Comparison of ENCODE assay signal across 24 cellular contexts in the genomic region with DNA sequence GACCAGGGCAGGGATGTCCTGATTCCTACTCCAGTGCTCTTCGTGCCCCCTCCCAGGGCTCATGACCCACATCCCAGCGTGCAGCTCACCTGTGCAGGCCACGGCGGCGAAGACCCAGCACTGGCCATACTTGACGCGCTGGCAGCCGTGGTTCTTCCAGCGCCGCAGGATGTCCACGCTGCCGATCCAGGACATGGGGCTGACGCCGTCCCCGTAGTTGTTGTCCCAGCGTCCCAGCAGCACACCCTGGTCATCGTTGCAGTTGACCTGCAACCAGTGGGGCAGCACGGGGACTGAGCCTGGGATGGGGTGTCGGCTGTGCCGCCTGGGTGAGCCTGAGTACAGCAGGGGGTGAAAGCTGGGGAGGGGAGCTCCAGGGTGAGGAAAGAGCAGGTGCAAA. TPM values are rescaled to one million over a fixed set of nuclear protein-coding genes. Genes with fewer than 3 reads are reported as not detected.
DNase-seq lines count a peak whose midpoint lies in the region; ATAC-seq, FAIRE-seq and TF ChIP-seq lines count a peak whose summit lies in the region.
"Had no signal": no experiment of that assay in that cellular context is flagged by ENCODE, and none has a peak within 500 bp of the region (broad histone marks: within the 10 kb centered on the region; RNA-seq: fewer than 3 reads in every experiment).

No MANE protein-coding gene starts in this region.

- H3K9me3 ChIP-seq in right atrium auricular region (no peaks in the 10 kb centered on the region), K562 (replicated peaks; ENCODE audit: control insufficient read depth, insufficient read depth, low read depth, low read length) (no peaks in the 10 kb centered on the region), liver (ENCODE audit: control insufficient read depth in 4 of 4, low read length in 3 of 4) (no peaks in the 10 kb centered on the region)

- no peak overlapping the region for H3K27ac Mint-ChIP-seq in endothelial cell (ENCODE audit: unreplicated experiment)

- H3K9me1 ChIP-seq in K562 (ENCODE audit: control insufficient read depth, insufficient read depth, low read length): no peaks in the 10 kb centered on the region

- no peak for ATAC-seq in Right ventricle myocardium inferior
- ATAC-seq in K562: no peak

- TF ChIP-seq POLR2A in K562 (conservative IDR thresholded peaks at IDR 0.05): no peak

- H3K36me3 Mint-ChIP-seq in endothelial cell (ENCODE audit: low read depth, unreplicated experiment): peaks cover 60% of the 10 kb centered on the region

- no peak for TF ChIP-seq RAD21 in K562 (CRISPR knock-in tag; conservative IDR thresholded peaks at IDR 0.05 in 1 of 2, IDR thresholded peaks at IDR 0.05 in 1 of 2)
- no peak for TF ChIP-seq RAD21 in liver (IDR thresholded peaks at IDR 0.05)

- peaks cover 14% of the 10 kb centered on the region for H3K4me1 Mint-ChIP-seq in endothelial cell (ENCODE audit: unreplicated experiment)

- BruUV-seq in K562 (replicated peaks; lab: Mats Ljungman, UMichigan): no TSS peak

- CTCF ChIA-PET in K562 (lab: Yijun Ruan, JAX; ENCODE audit: low intra/inter-chr PET ratio): no interaction called here

- H4K20me1 ChIP-seq in K562 (replicated peaks; ENCODE audit: control insufficient read depth, insufficient read depth, low read length): no peaks in the 10 kb centered on the region

- H3K79me2 ChIP-seq in K562 (ENCODE audit: control insufficient read depth, insufficient read depth, low read length): no peaks in the 10 kb centered on the region

- H3K4me3 Mint-ChIP-seq in endothelial cell (ENCODE audit: unreplicated experiment): no peak overlapping the region
- H3K4me3 Mint-ChIP-seq: CD14-positive monocyte had no signal

- no peak overlapping the region for H3K4me3 ChIP-seq in right atrium auricular region
- H3K4me3 ChIP-seq in K562: no peak overlapping the region
- H3K4me3 ChIP-seq in liver (ENCODE audit: low read depth in 1 of 3, low read length in 3 of 3): no peak overlapping the region
- H3K4me3 ChIP-seq: SK-N-MC had no signal

- 95% methylated on average over 14 of the region's 20 CpGs for WGBS in K562 (ENCODE audit: insufficient coverage, low coverage, missing lambda C conversion rate)
- WGBS in liver: 95% methylated on average over 20 of the region's 20 CpGs

- H2AFZ ChIP-seq in K562 (ENCODE audit: low read depth, low read length): no peak overlapping the region

- no peak overlapping the region; a peak in 1 of 4 replicates for H3K9ac ChIP-seq in K562 (ENCODE audit: insufficient read depth in 1 of 2, low read depth in 2 of 2, low read length in 2 of 2)
- H3K9ac ChIP-seq in liver (ENCODE audit: low read depth in 1 of 2, low read length in 2 of 2): no peak overlapping the region

- no peak for TF ChIP-seq CTCF in right atrium auricular region (IDR thresholded peaks at IDR 0.05)
- TF ChIP-seq CTCF in K562 (IDR thresholded peaks at IDR 0.05 in 2 of 3, conservative IDR thresholded peaks at IDR 0.05 in 1 of 3; ENCODE audit: insufficient read depth in 2 of 3, low read depth in 1 of 3, low read length in 3 of 3): no peak
- TF ChIP-seq CTCF in liver (IDR thresholded peaks at IDR 0.05; ENCODE audit: low read depth, low read length, missing input control): no peak
- no peak for TF ChIP-seq CTCF in endothelial cell (IDR thresholded peaks at IDR 0.05; ENCODE audit: unreplicated experiment)

- peak; percentile 66 for DNase-seq in Right ventricle myocardium inferior (ENCODE audit: missing footprints)
- no peak for DNase-seq in right atrium auricular region (ENCODE audit: low spot score)
- no peak for DNase-seq in K562 (ENCODE audit: extremely low read depth in 1 of 4, low spot score in 3 of 4)
- DNase-seq in caudate nucleus (lab: John Stamatoyannopoulos, UW): no peak
- DNase-seq in endothelial cell (ENCODE audit: low spot score): no peak
- no peak for DNase-seq in cortex of kidney (lab: John Stamatoyannopoulos, UW)
- DNase-seq: DMS53, GDM1, KBM-7, MM.1S, NCI-H1092, NCI-H146, NCI-H2029 treated with DMSO at 0.1 percent for 48 hours, NCI-H526 treated with DMSO at 0.1 percent for 48 hours, OCI-M1, SHP77 treated with DMSO at 0.1 percent for 48 hours, SW 1271 had no signal

- intact Hi-C loops in Right ventricle myocardium inferior (cut with DNase I) (no loop called here), K562 (cut with micrococcal nuclease) (no loop called here)

- no peak overlapping the region for H3K4me2 ChIP-seq in K562 (ENCODE audit: insufficient read depth, low read length)

- H3K36me3 ChIP-seq in right atrium auricular region (peaks cover 99% of the 10 kb centered on the region), K562 (ENCODE audit: control insufficient read depth, insufficient read depth, low read length) (peaks cover 77% of the 10 kb centered on the region), liver (ENCODE audit: control insufficient read depth in 4 of 4, insufficient read depth in 3 of 4, low read depth in 1 of 4, low read length in 3 of 4) (peaks cover 5 to 55% (median 41%) of the 10 kb centered on the region in 4 donors)

- no peak for TF ChIP-seq EP300 in K562 (IDR thresholded peaks at IDR 0.05; ENCODE audit: low read length)

- POLR2A ChIA-PET in K562 (lab: Yijun Ruan, JAX): interaction anchor here (0.7 to 1.1 kb wide), 2 partner anchors 12 to 14 kb away, joined by 3 read pairs; no protein-coding TSS in a partner anchor

- in situ Hi-C loops in K562 (cut with MboI): no loop called here

- H3K4me1 ChIP-seq in right atrium auricular region (peaks cover 0 to 50% of the 10 kb centered on the region in 2 donors), K562 (replicated peaks in 1 of 2; ENCODE audit: control insufficient read depth in 2 of 2, insufficient read depth in 2 of 2, low read length in 2 of 2) (peaks cover 26 to 29% of the 10 kb centered on the region in 2 experiments), liver (ENCODE audit: control insufficient read depth in 4 of 4, insufficient read depth in 4 of 4, low read length in 3 of 4) (peaks cover 18 to 88% (median 64%) of the 10 kb centered on the region in 4 donors)

- H3K27ac ChIP-seq in right atrium auricular region (no peak overlapping the region), K562 (ENCODE audit: extremely low read depth, low read depth, low read length) (no peak overlapping the region), liver (ENCODE audit: low read depth in 1 of 2, low read length in 2 of 2) (peak overlapping the region; percentile 4 to 37), caudate nucleus (ENCODE audit: low read depth, low read length) (no peak overlapping the region)
- H3K27ac ChIP-seq: SK-N-MC had no signal

- peaks cover 7% of the 10 kb centered on the region for H3K27me3 Mint-ChIP-seq in endothelial cell (ENCODE audit: unreplicated experiment)

- no peaks in the 10 kb centered on the region for H3K9me3 Mint-ChIP-seq in endothelial cell (ENCODE audit: unreplicated experiment)

- no peaks in the 10 kb centered on the region for H3K27me3 ChIP-seq in right atrium auricular region
- H3K27me3 ChIP-seq in K562 (ENCODE audit: control insufficient read depth in 2 of 2, insufficient read depth in 2 of 2, low read length in 2 of 2): no peaks in the 10 kb centered on the region
- no peaks in the 10 kb centered on the region for H3K27me3 ChIP-seq in liver (ENCODE audit: control insufficient read depth in 4 of 4, insufficient read depth in 4 of 4, low read length in 3 of 4)

- FAIRE-seq in K562 (lab: Jason Lieb, UNC): no peak
- FAIRE-seq: D721Med, GM18507, GM19239, H54 had no signal

TF ChIP-seq in K562, 482 proteins besides CTCF, POLR2A, EP300 and RAD21 (continues in another document):
- TF ChIP-seq U2AF2 (optimal IDR thresholded peaks at IDR 0.05; ENCODE audit: low read depth, low read length) (no peak), CXXC5 (CRISPR knock-in tag; IDR thresholded peaks at IDR 0.05) (no peak), RBFOX2 (IDR thresholded peaks at IDR 0.05; ENCODE audit: low read depth, low read length) (peak; percentile 41; the same call in 1 of the 2 replicates), SRSF3 (IDR thresholded peaks at IDR 0.05; ENCODE audit: insufficient read depth, low read length) (no peak), ZNF75A (CRISPR knock-in tag; IDR thresholded peaks at IDR 0.05) (no peak), MED1 (CRISPR knock-in tag; IDR thresholded peaks at IDR 0.05; ENCODE audit: borderline replicate concordance) (no peak), PHF21A (IDR thresholded peaks at IDR 0.05; ENCODE audit: borderline replicate concordance, low read depth) (no peak)

TF ChIP-seq in liver, 16 proteins besides CTCF, POLR2A, EP300 and RAD21 (continues in another document):
- TF ChIP-seq EGR1 (IDR thresholded peaks at IDR 0.05; ENCODE audit: low read depth in 2 of 2) (no peak), RXRA (IDR thresholded peaks at IDR 0.05) (no peak), ATF3 (IDR thresholded peaks at IDR 0.05) (no peak), GABPA (IDR thresholded peaks at IDR 0.05 in 1 of 2, conservative IDR thresholded peaks at IDR 0.05 in 1 of 2) (no peak), FOXA2 (IDR thresholded peaks at IDR 0.05) (no peak)

RNA-seq across cellular contexts. Expression of gene TGM2, which starts 18.4 kb away (rescaled TPM):
- total RNA-seq in Right ventricle myocardium inferior: 581 TPM
- total RNA-seq in right atrium auricular region: 1,000 to 10,000 TPM in 1 of 2 donors, 100 to 1,000 TPM in 1; 680 to 1,303 TPM
- 34.9 and 72.8 TPM in 2 replicates for total RNA-seq in K562 (2011; cell fraction: chromatin; rRNA removed; ENCODE audit: low replicate concordance)
- total RNA-seq in K562 (2011; cell fraction: nucleolus; rRNA removed): 45.9 and 47.5 TPM in 2 replicates
- 36.4 and 37.1 TPM in 2 replicates for total RNA-seq in K562 (2011; cell fraction: nucleoplasm; rRNA removed)
- 48.3 and 61.2 TPM in 2 replicates for total RNA-seq in K562 (2014; rRNA removed)
- 17.4 and 22.0 TPM in 2 replicates for total RNA-seq in K562 (2014; rRNA removed; fragmentation: Illumina TruSeq; extraction: Trizol)
- 20.4 and 21.0 TPM in 2 replicates for total RNA-seq in K562 (2015; rRNA removed; fragmentation: Illumina TruSeq; extraction: Trizol)
- total RNA-seq in K562 (2021): 78.5 and 82.3 TPM in 2 replicates
- 35.3 and 37.6 TPM in 2 replicates for polyA plus RNA-seq in K562 (2011; rRNA removed)
- 31.6 and 76.0 TPM in 2 replicates for polyA plus RNA-seq in K562 (2011; cell fraction: cytosol; rRNA removed)
- 26.4 and 54.7 TPM in 2 replicates for polyA plus RNA-seq in K562 (2011; cell fraction: nucleus; rRNA removed)
- polyA plus RNA-seq in K562 (2012): 47.9 and 85.2 TPM in 2 replicates
- polyA plus RNA-seq in K562 (2014; fragmentation: Illumina TruSeq; extraction: Trizol): 55.1 and 56.7 TPM in 2 replicates
- polyA plus RNA-seq in K562 (2014; fragmentation: Nextera tagmentation; extraction: Ambion mirVana): 1 to 10 TPM; 5.5 TPM
- 43.9 and 48.0 TPM in 2 replicates for polyA plus RNA-seq in K562 (2014; rRNA removed)
- 21.4 and 54.6 TPM in 2 replicates for polyA minus RNA-seq in K562 (2011; rRNA and poly(A)+ RNA removed)
- polyA minus RNA-seq in K562 (2011; cell fraction: cytosol; rRNA and poly(A)+ RNA removed): 46.4 and 51.2 TPM in 2 replicates
- polyA minus RNA-seq in K562 (2011; cell fraction: nucleus; rRNA and poly(A)+ RNA removed): 18.8 and 21.4 TPM in 2 replicates
- total RNA-seq in liver: 100 to 1,000 TPM; 120 to 260 TPM
- polyA plus RNA-seq in liver: 100 to 1,000 TPM; 106 to 375 TPM
- total RNA-seq in endothelial cell (ENCODE audit: unreplicated experiment): 216 TPM

Comparison
In these comparisons a context has a peak if more than half of its experiments do, and no peak if none do; other contexts are left out.
1. H3K27ac ChIP-seq: peak in liver (2 of 2); none in right atrium auricular region (0 of 2), K562 (single experiment) and caudate nucleus (single experiment).